18 cellular contexts compared by ENCODE assay signal in genomic region chr1:182050481-182051438, GRCh38. TPM values are rescaled to one million over a fixed set of nuclear protein-coding genes. Genes with fewer than 3 reads are reported as not detected.
"Had no signal": no experiment of that assay in that cellular context is flagged by ENCODE, and none has a peak within 500 bp of the region (broad histone marks: within the 10 kb centered on the region; RNA-seq: fewer than 3 reads in every experiment).

No MANE protein-coding gene starts in this region.

- H3K27ac ChIP-seq: adrenal gland, esophagus muscularis mucosa, prostate gland had no signal

- H3K4me3 Mint-ChIP-seq: activated CD4-positive, alpha-beta T cell treated with anti-CD3 and anti-CD28 coated beads, Interleukin-2, amount 10 ng/mL, durations not matched to agents 7 days and 5 days; activated naive CD4-positive, alpha-beta T cell treated with anti-CD3 and anti-CD28 coated beads, Interleukin-2, amount 10 ng/mL, durations not matched to agents 7 days and 5 days; neural crest cell had no signal

- H3K4me1 Mint-ChIP-seq: neural crest cell had no signal

- H3K9me3 ChIP-seq: adrenal gland, esophagus muscularis mucosa, prostate gland had no signal

- H3K27me3 Mint-ChIP-seq: activated CD4-positive, alpha-beta T cell treated with anti-CD3 and anti-CD28 coated beads, Interleukin-2, amount 10 ng/mL, durations not matched to agents 7 days and 5 days had no signal

- H3K27ac Mint-ChIP-seq: activated CD4-positive, alpha-beta T cell treated with anti-CD3 and anti-CD28 coated beads, Interleukin-2, amount 10 ng/mL, durations not matched to agents 7 days and 5 days; activated naive CD4-positive, alpha-beta T cell treated with anti-CD3 and anti-CD28 coated beads, Interleukin-2, amount 10 ng/mL, durations not matched to agents 7 days and 5 days; activated T-helper 2 cell treated with anti-CD3 and anti-CD28 coated beads, Interferon-gamma antibody, Interleukin-2, Interleukin-4, amounts not matched to agents 10 μg/mL and 5 μg/mL and 100 μg/mL, durations not matched to agents 14 hours and 24 hours and 36 hours had no signal

- H3K27me3 ChIP-seq: adrenal gland had no signal

- H3K4me3 ChIP-seq: adrenal gland, esophagus muscularis mucosa, prostate gland, smooth muscle cell had no signal

- H3K36me3 ChIP-seq: adrenal gland, esophagus muscularis mucosa, prostate gland had no signal

- ATAC-seq: right cardiac atrium; stimulated activated naive CD8-positive, alpha-beta T cell treated with anti-CD3 and anti-CD28 coated beads, Interleukin-15, Interleukin-2, amounts not matched to agents 100 U/mL and 50 U/mL, for 24 hours had no signal

- H3K4me1 ChIP-seq: adrenal gland, esophagus muscularis mucosa, prostate gland had no signal

- DNase-seq: activated CD4-positive, alpha-beta T cell treated with anti-CD3 and anti-CD28 coated beads, Interleukin-2, amount 10 ng/mL, durations not matched to agents 7 days and 5 days; activated naive CD4-positive, alpha-beta T cell treated with anti-CD3 and anti-CD28 coated beads, Interleukin-2, amount 10 ng/mL, durations not matched to agents 7 days and 5 days; adrenal gland; midbrain; right cardiac atrium; stimulated activated CD4-positive, alpha-beta T cell treated with anti-CD3 and anti-CD28 coated beads, Interleukin-4, amount 100 ng/mL, for 4 hours; stimulated activated CD8-positive, alpha-beta memory T cell treated with anti-CD3 and anti-CD28 coated beads, Interleukin-4, amount 100 ng/mL, for 48 hours; stimulated activated naive CD8-positive, alpha-beta T cell treated with anti-CD3 and anti-CD28 coated beads, Interleukin-15, Interleukin-2, amounts not matched to agents 100 U/mL and 50 U/mL, for 24 hours; trophoblast cell had no signal

RNA-seq across cellular contexts. Expression of gene ZNF648, which starts 10.8 kb away (rescaled TPM):
- total RNA-seq: activated CD4-positive, alpha-beta T cell treated with anti-CD3 and anti-CD28 coated beads, Interleukin-2, amount 10 ng/mL, durations not matched to agents 7 days and 5 days; activated T-helper 2 cell treated with anti-CD3 and anti-CD28 coated beads, Interferon-gamma antibody, Interleukin-2, Interleukin-4, amounts not matched to agents 10 μg/mL and 5 μg/mL and 100 μg/mL, durations not matched to agents 14 hours and 24 hours and 36 hours; cardiac septum; esophagus muscularis mucosa; lung microvascular endothelial cell; myocyte; osteoblast; right cardiac atrium; smooth muscle cell had no signal
